ENCODE assay signal across 22 cellular contexts in the genomic region with DNA sequence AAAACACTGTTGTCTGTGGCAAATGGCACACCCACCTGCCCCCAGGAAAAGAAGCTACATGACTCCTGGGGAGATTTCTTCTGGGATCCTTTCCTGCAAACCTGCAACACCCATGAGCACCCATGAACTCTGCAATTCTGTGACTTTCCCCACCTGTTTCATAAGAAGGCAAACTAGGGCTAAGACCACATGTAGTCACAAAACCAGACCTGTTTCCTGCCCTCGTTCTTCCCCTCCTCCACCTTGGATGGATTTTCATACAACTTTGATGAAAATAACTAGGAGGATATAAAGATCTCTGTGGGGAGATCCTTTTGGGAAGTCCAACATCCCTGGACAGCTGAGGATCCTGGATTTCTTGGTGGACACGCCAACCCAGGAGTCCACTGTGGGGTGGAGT.
DNase-seq lines count a peak whose midpoint lies in the region; ATAC-seq and TF ChIP-seq lines count a peak whose summit lies in the region.
"Had no signal": no experiment of that assay in that cellular context is flagged by ENCODE, and none has a peak within 500 bp of the region (broad histone marks: within the 10 kb centered on the region; RNA-seq: fewer than 3 reads in every experiment).

No MANE protein-coding gene starts in this region.

- H3K27ac Mint-ChIP-seq in CD4-positive, alpha-beta memory T cell, result peak overlapping the region; percentile 84 to 98 (median 94)
- peak overlapping the region; percentile 97 for H3K27ac Mint-ChIP-seq in activated T-helper 1 cell treated with anti-CD3 and anti-CD28 coated beads, Interleukin-12 subunit alpha, Interleukin-12 subunit beta, Interleukin-2, Interleukin-4 antibody, amounts not matched to agents 30 ng/mL and 10 ng/mL and 1 ng/mL, durations not matched to agents 14 hours and 24 hours and 36 hours
- H3K27ac Mint-ChIP-seq in naive thymus-derived CD8-positive, alpha-beta T cell, result peak overlapping the region; percentile 95 to 100 (median 98)
- H3K27ac Mint-ChIP-seq: progenitor cell of endocrine pancreas had no signal

- no peak overlapping the region for H2AFZ ChIP-seq in DND-41 (ENCODE audit: low read depth, low read length)

- H3K9me3 ChIP-seq in CD4-positive, alpha-beta memory T cell (ENCODE audit: control insufficient read depth in 1 of 2, low read length in 2 of 2), result no peaks in the 10 kb centered on the region
- H3K9me3 ChIP-seq in DND-41 (ENCODE audit: insufficient read depth, low read length, severe bottlenecking) (no peaks in the 10 kb centered on the region), heart right ventricle (peaks cover 0 to 2% (median 0%) of the 10 kb centered on the region in 11 donors)
- H3K9me3 ChIP-seq: sigmoid colon, suprapubic skin had no signal

- POLR2A ChIA-PET in CD4-positive, alpha-beta memory T cell (lab: Charles Lee; ENCODE audit: partially characterized antibody), result interaction anchor here (0.7 to 19.1 kb wide), 12 partner anchors 9 to 1079 kb away, joined by 3 to 475 read pairs (median 28); a partner anchor contains a TSS
- POLR2A ChIA-PET in naive thymus-derived CD8-positive, alpha-beta T cell (lab: Charles Lee), result interaction anchor here (0.6 to 23.8 kb wide), 11 partner anchors 12 to 1080 kb away, joined by 3 to 361 read pairs (median 10); a partner anchor contains a TSS

- WGBS in heart right ventricle, 2 donors, result 78 to 84% methylated on average over 2 of the region's 2 CpGs

- TF ChIP-seq CTCF in DND-41 (IDR thresholded peaks at IDR 0.05; ENCODE audit: borderline replicate concordance, extremely low read depth, low read length, poor library complexity, severe bottlenecking) (no peak), GM10266 (IDR thresholded peaks at IDR 0.05; ENCODE audit: control insufficient read depth, insufficient read depth, low read depth, missing control alignments) (no peak), heart right ventricle (IDR thresholded peaks at IDR 0.05) (no peak)

- H3K27ac ChIP-seq in CD4-positive, alpha-beta memory T cell (ENCODE audit: low read depth, low read length), result peak overlapping the region; percentile 65
- peak overlapping the region; percentile 99 for H3K27ac ChIP-seq in DND-41 (ENCODE audit: low read length)
- peak overlapping the region in 1 of 10 donors; percentile 88 for H3K27ac ChIP-seq in heart right ventricle
- H3K27ac ChIP-seq: sigmoid colon, suprapubic skin, WERI-Rb-1 had no signal

- no peak for DNase-seq in CD4-positive, alpha-beta memory T cell
- peak; percentile 79 for DNase-seq in DND-41
- DNase-seq in activated T-helper 1 cell treated with anti-CD3 and anti-CD28 coated beads, Interleukin-12 subunit alpha, Interleukin-12 subunit beta, Interleukin-2, Interleukin-4 antibody, amounts not matched to agents 30 ng/mL and 10 ng/mL and 1 ng/mL, durations not matched to agents 14 hours and 24 hours and 36 hours (ENCODE audit: low spot score), result no peak
- peak in 1 of 10 donors; percentile 35 for DNase-seq in naive thymus-derived CD8-positive, alpha-beta T cell
- no peak for DNase-seq in Ammon's horn (ENCODE audit: low spot score)
- DNase-seq in GM10266 (ENCODE audit: extremely low spot score), result no peak
- no peak for DNase-seq in heart right ventricle
- DNase-seq: activated CD8-positive, alpha-beta memory T cell treated with anti-CD3 and anti-CD28 coated beads for 24 hours; activated gamma-delta T cell; cerebellar nuclear complex; DMS79; foreskin melanocyte; H9; hypothalamus; KBM-7; NCI-H524; sigmoid colon; WERI-Rb-1 had no signal

- H3K79me2 ChIP-seq in DND-41 (ENCODE audit: insufficient read depth, low read length), result peaks cover 58% of the 10 kb centered on the region

- H3K36me3 Mint-ChIP-seq in CD4-positive, alpha-beta memory T cell, result peaks cover 0 to 4% of the 10 kb centered on the region in 2 donors
- peaks cover 14% of the 10 kb centered on the region for H3K36me3 Mint-ChIP-seq in activated T-helper 1 cell treated with anti-CD3 and anti-CD28 coated beads, Interleukin-12 subunit alpha, Interleukin-12 subunit beta, Interleukin-2, Interleukin-4 antibody, amounts not matched to agents 30 ng/mL and 10 ng/mL and 1 ng/mL, durations not matched to agents 14 hours and 24 hours and 36 hours (ENCODE audit: low read depth)
- H3K36me3 Mint-ChIP-seq in naive thymus-derived CD8-positive, alpha-beta T cell, result no peaks in the 10 kb centered on the region

- H3K36me3 ChIP-seq in CD4-positive, alpha-beta memory T cell (ENCODE audit: insufficient read depth, low read length), result no peaks in the 10 kb centered on the region
- no peaks in the 10 kb centered on the region; the same call in 1 of the 2 replicates for H3K36me3 ChIP-seq in DND-41 (ENCODE audit: insufficient read depth, low read length)
- no peaks in the 10 kb centered on the region for H3K36me3 ChIP-seq in heart right ventricle
- H3K36me3 ChIP-seq: sigmoid colon, suprapubic skin, WERI-Rb-1 had no signal

- CTCF ChIA-PET in CD4-positive, alpha-beta memory T cell (lab: Charles Lee; ENCODE audit: partially characterized antibody), result interaction anchor here (0.9 to 7.5 kb wide), 7 partner anchors 9 to 1079 kb away, joined by 3 to 87 read pairs (median 9); no protein-coding TSS in a partner anchor

- peak overlapping the region; percentile 81 for H3K9ac ChIP-seq in DND-41 (ENCODE audit: low read depth, low read length)

- H3K4me1 Mint-ChIP-seq in CD4-positive, alpha-beta memory T cell, result peaks cover 87 to 100% (median 97%) of the 10 kb centered on the region in 4 donors
- peaks cover 100% of the 10 kb centered on the region for H3K4me1 Mint-ChIP-seq in activated T-helper 1 cell treated with anti-CD3 and anti-CD28 coated beads, Interleukin-12 subunit alpha, Interleukin-12 subunit beta, Interleukin-2, Interleukin-4 antibody, amounts not matched to agents 30 ng/mL and 10 ng/mL and 1 ng/mL, durations not matched to agents 14 hours and 24 hours and 36 hours (ENCODE audit: low read depth)
- peaks cover 62 to 100% (median 99%) of the 10 kb centered on the region in 4 donors for H3K4me1 Mint-ChIP-seq in naive thymus-derived CD8-positive, alpha-beta T cell
- H3K4me1 Mint-ChIP-seq: H9 had no signal

- H3K4me1 ChIP-seq in CD4-positive, alpha-beta memory T cell (ENCODE audit: insufficient read depth, low read length), result peaks cover 100% of the 10 kb centered on the region
- H3K4me1 ChIP-seq in DND-41 (ENCODE audit: insufficient read depth, low read length) (peaks cover 100% of the 10 kb centered on the region), heart right ventricle (peaks cover 0 to 3% (median 0%) of the 10 kb centered on the region in 9 donors)
- H3K4me1 ChIP-seq: sigmoid colon, suprapubic skin had no signal

- H3K4me3 Mint-ChIP-seq in CD4-positive, alpha-beta memory T cell, result peak overlapping the region in 7 of 8 donors; percentile 18 to 85 (median 70)
- H3K4me3 Mint-ChIP-seq in activated T-helper 1 cell treated with anti-CD3 and anti-CD28 coated beads, Interleukin-12 subunit alpha, Interleukin-12 subunit beta, Interleukin-2, Interleukin-4 antibody, amounts not matched to agents 30 ng/mL and 10 ng/mL and 1 ng/mL, durations not matched to agents 14 hours and 24 hours and 36 hours, result peak overlapping the region; percentile 2
- H3K4me3 Mint-ChIP-seq in naive thymus-derived CD8-positive, alpha-beta T cell, result peak overlapping the region in 9 of 10 donors; percentile 31 to 79 (median 62)
- H3K4me3 Mint-ChIP-seq: H9 had no signal

- ATAC-seq in DND-41 (ENCODE audit: insufficient read depth, low read depth) (peak; percentile 55), heart right ventricle (no peak)
- no peak for ATAC-seq in naive thymus-derived CD8-positive, alpha-beta T cell
- ATAC-seq: esophagus mucosa, GM12878 had no signal

- peak overlapping the region in 1 of 2 donors; percentile 6 for H3K4me3 ChIP-seq in CD4-positive, alpha-beta memory T cell (ENCODE audit: low read length in 2 of 2)
- H3K4me3 ChIP-seq in DND-41 (ENCODE audit: low read depth in 1 of 2, low read length in 2 of 2), result peak overlapping the region in 1 of 2 experiments; percentile 6; a peak in 1 of 4 replicates
- H3K4me3 ChIP-seq in heart right ventricle, result no peak overlapping the region
- H3K4me3 ChIP-seq: GM12878, sigmoid colon, suprapubic skin had no signal

- H3K27me3 ChIP-seq in CD4-positive, alpha-beta memory T cell (ENCODE audit: insufficient read depth, low read length), result no peaks in the 10 kb centered on the region
- H3K27me3 ChIP-seq in DND-41 (ENCODE audit: insufficient read depth, low read length, poor library complexity) (no peaks in the 10 kb centered on the region), heart right ventricle (peaks cover 0 to 12% (median 0%) of the 10 kb centered on the region in 7 donors)
- H3K27me3 ChIP-seq: sigmoid colon, suprapubic skin had no signal

- H4K20me1 ChIP-seq in DND-41 (ENCODE audit: insufficient read depth, low read length), result no peaks in the 10 kb centered on the region

- no peaks in the 10 kb centered on the region for H3K27me3 Mint-ChIP-seq in CD4-positive, alpha-beta memory T cell
- H3K27me3 Mint-ChIP-seq in activated T-helper 1 cell treated with anti-CD3 and anti-CD28 coated beads, Interleukin-12 subunit alpha, Interleukin-12 subunit beta, Interleukin-2, Interleukin-4 antibody, amounts not matched to agents 30 ng/mL and 10 ng/mL and 1 ng/mL, durations not matched to agents 14 hours and 24 hours and 36 hours (ENCODE audit: insufficient read depth), result no peaks in the 10 kb centered on the region
- H3K27me3 Mint-ChIP-seq in naive thymus-derived CD8-positive, alpha-beta T cell, result no peaks in the 10 kb centered on the region

- H3K4me2 ChIP-seq in DND-41 (ENCODE audit: insufficient read depth, low read length), result peak overlapping the region; percentile 57; the same call in 1 of the 2 replicates

- no peaks in the 10 kb centered on the region for H3K9me3 Mint-ChIP-seq in CD4-positive, alpha-beta memory T cell
- peaks cover 6% of the 10 kb centered on the region for H3K9me3 Mint-ChIP-seq in activated T-helper 1 cell treated with anti-CD3 and anti-CD28 coated beads, Interleukin-12 subunit alpha, Interleukin-12 subunit beta, Interleukin-2, Interleukin-4 antibody, amounts not matched to agents 30 ng/mL and 10 ng/mL and 1 ng/mL, durations not matched to agents 14 hours and 24 hours and 36 hours
- H3K9me3 Mint-ChIP-seq in naive thymus-derived CD8-positive, alpha-beta T cell, result peaks cover 0 to 9% (median 0%) of the 10 kb centered on the region in 9 donors
- H3K9me3 Mint-ChIP-seq: H9 had no signal

- intact Hi-C loops in CD4-positive, alpha-beta memory T cell (cut with micrococcal nuclease), result loop anchor here (5.0 kb wide), 3 partner anchors 45 to 1005 kb away; no protein-coding TSS in a partner anchor
- intact Hi-C loops in activated T-helper 1 cell treated with anti-CD3 and anti-CD28 coated beads, Interleukin-12 subunit alpha, Interleukin-12 subunit beta, Interleukin-2, Interleukin-4 antibody, amounts not matched to agents 30 ng/mL and 10 ng/mL and 1 ng/mL, durations not matched to agents 14 hours and 24 hours and 36 hours (cut with micrococcal nuclease), result loop anchor here (5.0 kb wide), 1 partner anchor 780 kb away; no protein-coding TSS in a partner anchor
- intact Hi-C loops in heart right ventricle (cut with DNase I), result no loop called here

Comparison
In these comparisons a context has a peak if more than half of its experiments do, and no peak if none do; other contexts are left out.
1. H3K4me3 Mint-ChIP-seq: peak in every context shown above with its lines; median percentile 70 in CD4-positive, alpha-beta memory T cell; 62 in naive thymus-derived CD8-positive, alpha-beta T cell; 2 in activated T-helper 1 cell treated with anti-CD3 and anti-CD28 coated beads, Interleukin-12 subunit alpha, Interleukin-12 subunit beta, Interleukin-2, Interleukin-4 antibody, amounts not matched to agents 30 ng/mL and 10 ng/mL and 1 ng/mL, durations not matched to agents 14 hours and 24 hours and 36 hours.
2. intact Hi-C loops: an anchor here in CD4-positive, alpha-beta memory T cell (5.0 kb wide) and activated T-helper 1 cell treated with anti-CD3 and anti-CD28 coated beads, Interleukin-12 subunit alpha, Interleukin-12 subunit beta, Interleukin-2, Interleukin-4 antibody, amounts not matched to agents 30 ng/mL and 10 ng/mL and 1 ng/mL, durations not matched to agents 14 hours and 24 hours and 36 hours (5.0 kb wide); none called in heart right ventricle.